In genomic region chr5:144203750-144204596, GRCh38 we compare ENCODE assay signal across 8 cellular contexts. TPM values are rescaled to one million over a fixed set of nuclear protein-coding genes. Genes with fewer than 3 reads are reported as not detected.
DNase-seq lines count a peak whose midpoint lies in the region; ATAC-seq, FAIRE-seq and TF ChIP-seq lines count a peak whose summit lies in the region.

No MANE protein-coding gene starts in this region.

- intact Hi-C loops in mammary epithelial cell (cut with micrococcal nuclease) = loop anchor here (1.0 to 5.0 kb wide), 5 partner anchors 186 to 1478 kb away; no protein-coding TSS in a partner anchor

- no peak for TF ChIP-seq POLR2A in Peyer's patch (IDR thresholded peaks at IDR 0.05)

- no peaks in the 10 kb centered on the region for H4K20me1 ChIP-seq in mammary epithelial cell (ENCODE audit: insufficient read depth, low read length)
- H4K20me1 ChIP-seq in keratinocyte (ENCODE audit: control insufficient read depth, extremely low read depth, insufficient read depth, low read length) = no peaks in the 10 kb centered on the region

- TF ChIP-seq CTCF in Peyer's patch (IDR thresholded peaks at IDR 0.05) (peak; percentile 48 to 93 (median 86)), mammary epithelial cell (conservative IDR thresholded peaks at IDR 0.05 in 1 of 2, IDR thresholded peaks at IDR 0.05 in 1 of 2; ENCODE audit: extremely low read depth in 1 of 2, insufficient read depth in 1 of 2, low read depth in 1 of 2, low read length in 2 of 2) (peak; percentile 90 to 96), keratinocyte (optimal IDR thresholded peaks at IDR 0.05 in 1 of 3, IDR thresholded peaks at IDR 0.05 in 1 of 3, conservative IDR thresholded peaks at IDR 0.05 in 1 of 3; ENCODE audit: extremely low read depth in 1 of 3, insufficient read depth in 2 of 3, low read length in 3 of 3) (peak; percentile 33 to 75 (median 74))

- H3K36me3 ChIP-seq in Peyer's patch = no peaks in the 10 kb centered on the region
- H3K36me3 ChIP-seq in mammary epithelial cell (ENCODE audit: insufficient read depth, low read length) = no peaks in the 10 kb centered on the region
- no peaks in the 10 kb centered on the region for H3K36me3 ChIP-seq in keratinocyte (ENCODE audit: control insufficient read depth in 2 of 2, extremely low read depth in 1 of 2, insufficient read depth in 2 of 2, low read length in 2 of 2)

- H3K9me3 ChIP-seq in Peyer's patch (no peaks in the 10 kb centered on the region), mammary epithelial cell (replicated peaks; ENCODE audit: insufficient read depth, low read length) (no peaks in the 10 kb centered on the region), keratinocyte (ENCODE audit: control insufficient read depth, low read depth, low read length) (no peaks in the 10 kb centered on the region)

- H3K79me2 ChIP-seq in mammary epithelial cell (ENCODE audit: insufficient read depth, low read length) (no peaks in the 10 kb centered on the region), keratinocyte (ENCODE audit: control insufficient read depth, insufficient read depth, low read length) (no peaks in the 10 kb centered on the region)

- H3K4me1 ChIP-seq in Peyer's patch (no peaks in the 10 kb centered on the region), mammary epithelial cell (ENCODE audit: insufficient read depth, low read length) (peaks cover 3% of the 10 kb centered on the region), keratinocyte (ENCODE audit: control insufficient read depth, extremely low read depth, insufficient read depth, low read length) (no peaks in the 10 kb centered on the region)

- in situ Hi-C loops in mammary epithelial cell (cut with MboI; ENCODE audit: low sequenced_read_pairs in 2 of 2) = loop anchor here in 1 of 2 donors (10.0 kb wide), 1 partner anchor 1031 kb away; no protein-coding TSS in a partner anchor

- H3K27ac ChIP-seq in Peyer's patch (no peak overlapping the region), mammary epithelial cell (ENCODE audit: insufficient read depth, low read depth, low read length) (no peak overlapping the region), keratinocyte (ENCODE audit: control insufficient read depth, insufficient read depth, low read length) (no peak overlapping the region)

- BruUV-seq in mammary epithelial cell (replicated peaks; lab: Mats Ljungman, UMichigan) = no TSS peak

- H2AFZ ChIP-seq in mammary epithelial cell (ENCODE audit: low read depth, low read length) (no peak overlapping the region), keratinocyte (ENCODE audit: control insufficient read depth, low read length) (no peak overlapping the region)

- WGBS in mammary epithelial cell (ENCODE audit: low coverage, missing lambda C conversion rate) = 38% methylated on average over 9 of the region's 10 CpGs

- H3K27me3 ChIP-seq in Peyer's patch = no peaks in the 10 kb centered on the region
- H3K27me3 ChIP-seq in mammary epithelial cell (ENCODE audit: insufficient read depth, low read length) = peaks cover 12% of the 10 kb centered on the region
- H3K27me3 ChIP-seq in keratinocyte (ENCODE audit: control insufficient read depth, extremely low read depth, insufficient read depth, low read length) = peaks cover 25% of the 10 kb centered on the region

- H3K9me1 ChIP-seq in keratinocyte (ENCODE audit: control insufficient read depth, extremely low read depth, insufficient read depth, low read length) = no peaks in the 10 kb centered on the region

- H3K9ac ChIP-seq in mammary epithelial cell (ENCODE audit: insufficient read depth, low read length) (no peak overlapping the region), keratinocyte (ENCODE audit: control insufficient read depth, extremely low read depth, insufficient read depth, low read length) (no peak overlapping the region)

- ATAC-seq in GM21515 (IDR thresholded peaks at IDR 0.05; ENCODE audit: unreplicated experiment) = peak; percentile 74

- peak; percentile 74 for FAIRE-seq in keratinocyte (lab: Jason Lieb, UNC)

- H3K4me3 ChIP-seq in Peyer's patch (no peak overlapping the region), mammary epithelial cell (replicated peaks in 1 of 3; ENCODE audit: insufficient read depth in 1 of 3, low read depth in 2 of 3, low read length in 3 of 3) (no peak overlapping the region), keratinocyte (ENCODE audit: control insufficient read depth in 2 of 3, extremely low read depth in 1 of 3, insufficient read depth in 2 of 3, low read depth in 1 of 3, low read length in 3 of 3) (no peak overlapping the region)

- H3K4me2 ChIP-seq in mammary epithelial cell (ENCODE audit: insufficient read depth, low read depth, low read length) = no peak overlapping the region
- H3K4me2 ChIP-seq in keratinocyte (ENCODE audit: control insufficient read depth, extremely low read depth, insufficient read depth, low read depth, low read length) = no peak overlapping the region

- dilution Hi-C loops in mammary epithelial cell (cut with HindIII; ENCODE audit: low sequenced_read_pairs) (no loop called here), keratinocyte (cut with MboI; ENCODE audit: extremely low pct_ligation_motif_present, low sequenced_read_pairs) (no loop called here)

- DNase-seq in SIG-M5 treated with dmso at 0.1 percent for 504 hours (lab: John Stamatoyannopoulos, UW; ENCODE audit: unreplicated experiment) = peak; percentile 61
- DNase-seq in SIG-M5 (lab: John Stamatoyannopoulos, UW) = no peak
- DNase-seq in HuH-7 (ENCODE audit: low spot score) = peak; percentile 19
- peak in 2 of 3 donors; percentile 31 to 66 for DNase-seq in Peyer's patch
- DNase-seq in mammary epithelial cell = peak; percentile 46
- DNase-seq in keratinocyte (ENCODE audit: low read depth, low spot score) = no peak
- DNase-seq in superior temporal gyrus (ENCODE audit: extremely low spot score) = peak; percentile 89

- CTCF ChIA-PET in mammary epithelial cell (lab: Charles Lee; ENCODE audit: low non-redundant PET) = interaction anchor here (0.6 to 1.0 kb wide), 5 partner anchors 145 to 1492 kb away, joined by 3 to 5 read pairs (median 4); no protein-coding TSS in a partner anchor

RNA-seq across cellular contexts. Expression of gene KCTD16, which starts 33.3 kb away (rescaled TPM):
- total RNA-seq in Peyer's patch = 1 to 10 TPM in 1 of 4 donors, under 1 TPM in 3; under 0.01 to 1.7 (median 0.18) TPM
- under 1 TPM; 0.21 to 0.33 TPM for total RNA-seq in mammary epithelial cell
- polyA plus RNA-seq in mammary epithelial cell = 0.03 TPM
- polyA minus RNA-seq in mammary epithelial cell = not detected
- polyA plus RNA-seq in keratinocyte = 0.02 to 0.08 TPM (median 0.04 TPM) in 3 replicates
- polyA plus RNA-seq in keratinocyte (2011; ENCODE audit: low read depth) = not detected
- polyA plus RNA-seq in keratinocyte (2011; cell fraction: cytosol; rRNA removed) = 0.01 and 0.04 TPM in 2 replicates
- 0.01 and 0.03 TPM in 2 replicates for polyA plus RNA-seq in keratinocyte (2011; cell fraction: nucleus; rRNA removed)
- polyA plus RNA-seq in keratinocyte (2012; ENCODE audit: low replicate concordance) = 0.03 TPM in 1 of 2 replicates, not detected in the other
- 0.03 to 0.59 TPM in 2 of 3 replicates, not detected in the other for polyA minus RNA-seq in keratinocyte
- polyA minus RNA-seq in keratinocyte (2011; cell fraction: cytosol; rRNA and poly(A)+ RNA removed) = not detected
- polyA minus RNA-seq in keratinocyte (2011; cell fraction: nucleus; rRNA and poly(A)+ RNA removed) = 0.08 and 0.11 TPM in 2 replicates

RNA-seq across cellular contexts. Expression of gene YIPF5, which starts 33.5 kb away (rescaled TPM):
- total RNA-seq in Peyer's patch = 10 to 100 TPM; 22.3 to 47.6 (median 34.9) TPM
- 10 to 100 TPM; 60.0 to 80.9 TPM for total RNA-seq in mammary epithelial cell
- 57.4 TPM for polyA plus RNA-seq in mammary epithelial cell
- 9.5 TPM for polyA minus RNA-seq in mammary epithelial cell
- 66.3 to 83.9 TPM (median 77.9 TPM) in 3 replicates for polyA plus RNA-seq in keratinocyte
- 10.7 TPM for polyA plus RNA-seq in keratinocyte (2011; ENCODE audit: low read depth)
- 29.4 and 55.1 TPM in 2 replicates for polyA plus RNA-seq in keratinocyte (2011; cell fraction: cytosol; rRNA removed)
- 63.8 and 83.5 TPM in 2 replicates for polyA plus RNA-seq in keratinocyte (2011; cell fraction: nucleus; rRNA removed)
- polyA plus RNA-seq in keratinocyte (2012; ENCODE audit: low replicate concordance) = 37.0 and 52.5 TPM in 2 replicates
- 21.8 to 84.0 TPM (median 67.9 TPM) in 3 replicates for polyA minus RNA-seq in keratinocyte
- 28.6 TPM for polyA minus RNA-seq in keratinocyte (2011; cell fraction: cytosol; rRNA and poly(A)+ RNA removed)
- polyA minus RNA-seq in keratinocyte (2011; cell fraction: nucleus; rRNA and poly(A)+ RNA removed) = 27.6 and 63.0 TPM in 2 replicates

Comparison
In these comparisons a context has a peak if more than half of its experiments do, and no peak if none do; other contexts are left out.
1. DNase-seq: peak in SIG-M5 treated with dmso at 0.1 percent for 504 hours (single experiment), HuH-7 (single experiment), Peyer's patch (2 of 3), mammary epithelial cell (single experiment) and superior temporal gyrus (single experiment); none in SIG-M5 (single experiment) and keratinocyte (single experiment).
2. Peak in every context shown above with its lines, with median percentiles within 50 percentile points of each other: CTCF ChIP-seq.